In genomic region chr11:117392001-117392690, GRCh38 we compare ENCODE assay signal across 16 cellular contexts.
DNase-seq lines count a peak whose midpoint lies in the region; TF ChIP-seq lines count a peak whose summit lies in the region.
"Had no signal": no experiment of that assay in that cellular context is flagged by ENCODE, and none has a peak within 500 bp of the region (broad histone marks: within the 10 kb centered on the region; RNA-seq: fewer than 3 reads in every experiment).

No MANE protein-coding gene starts in this region.

- no peak for TF ChIP-seq POLR2A in spleen (IDR thresholded peaks at IDR 0.05)

- 84 to 94% (median 92%) methylated on average over 8 to 12 of the region's 12 CpGs for WGBS in spleen, 5 donors

- H2AFZ ChIP-seq in osteoblast (ENCODE audit: low read length): no peak overlapping the region
- H2AFZ ChIP-seq: GM23248 had no signal

- no peaks in the 10 kb centered on the region for H3K27me3 Mint-ChIP-seq in activated naive CD4-positive, alpha-beta T cell treated with anti-CD3 and anti-CD28 coated beads, Interleukin-2, amount 10 ng/mL, durations not matched to agents 7 days and 5 days
- no peaks in the 10 kb centered on the region for H3K27me3 Mint-ChIP-seq in activated CD4-positive, alpha-beta memory T cell treated with anti-CD3 and anti-CD28 coated beads, Interleukin-2, amount 10 ng/mL, durations not matched to agents 7 days and 5 days
- H3K27me3 Mint-ChIP-seq: B cell; CD4-positive, alpha-beta T cell had no signal

- intact Hi-C loops in spleen (cut with DNase I; ENCODE audit: low total_unique reads): no loop called here

- H3K4me1 Mint-ChIP-seq in activated naive CD4-positive, alpha-beta T cell treated with anti-CD3 and anti-CD28 coated beads, Interleukin-2, amount 10 ng/mL, durations not matched to agents 7 days and 5 days: peaks cover 3% of the 10 kb centered on the region
- H3K4me1 Mint-ChIP-seq in activated CD4-positive, alpha-beta memory T cell treated with anti-CD3 and anti-CD28 coated beads, Interleukin-2, amount 10 ng/mL, durations not matched to agents 7 days and 5 days: peaks cover 3% of the 10 kb centered on the region
- H3K4me1 Mint-ChIP-seq: B cell had no signal

- POLR2A ChIA-PET in activated CD4-positive, alpha-beta memory T cell treated with anti-CD3 and anti-CD28 coated beads, Interleukin-2, amount 10 ng/mL, durations not matched to agents 7 days and 5 days (lab: Charles Lee): no interaction called here

- H3K36me3 ChIP-seq in osteoblast (ENCODE audit: insufficient read depth, low read length): peaks cover 70% of the 10 kb centered on the region
- peaks cover 2 to 100% (median 84%) of the 10 kb centered on the region in 6 donors for H3K36me3 ChIP-seq in spleen

- TF ChIP-seq CTCF in osteoblast (IDR thresholded peaks at IDR 0.05; ENCODE audit: extremely low read depth, low read depth, low read length) (no peak), spleen (IDR thresholded peaks at IDR 0.05 in 8 of 11, conservative IDR thresholded peaks at IDR 0.05 in 3 of 11) (no peak)

- H3K4me1 ChIP-seq in osteoblast (ENCODE audit: insufficient read depth, low read length): peaks cover 18% of the 10 kb centered on the region
- no peaks in the 10 kb centered on the region for H3K4me1 ChIP-seq in spleen

- peaks cover 38% of the 10 kb centered on the region for H3K36me3 Mint-ChIP-seq in activated naive CD4-positive, alpha-beta T cell treated with anti-CD3 and anti-CD28 coated beads, Interleukin-2, amount 10 ng/mL, durations not matched to agents 7 days and 5 days
- peaks cover 51% of the 10 kb centered on the region for H3K36me3 Mint-ChIP-seq in activated CD4-positive, alpha-beta memory T cell treated with anti-CD3 and anti-CD28 coated beads, Interleukin-2, amount 10 ng/mL, durations not matched to agents 7 days and 5 days (ENCODE audit: low read depth)

- CTCF ChIA-PET in activated naive CD4-positive, alpha-beta T cell treated with anti-CD3 and anti-CD28 coated beads, Interleukin-2, amount 10 ng/mL, durations not matched to agents 7 days and 5 days (lab: Charles Lee): no interaction called here
- CTCF ChIA-PET in activated CD4-positive, alpha-beta memory T cell treated with anti-CD3 and anti-CD28 coated beads, Interleukin-2, amount 10 ng/mL, durations not matched to agents 7 days and 5 days (lab: Charles Lee): no interaction called here

- H3K4me2 ChIP-seq in osteoblast (ENCODE audit: insufficient read depth, low read length): no peak overlapping the region

- no peaks in the 10 kb centered on the region for H3K79me2 ChIP-seq in osteoblast (ENCODE audit: insufficient read depth, low read length)

- no peak for DNase-seq in activated naive CD4-positive, alpha-beta T cell treated with anti-CD3 and anti-CD28 coated beads, Interleukin-2, amount 10 ng/mL, durations not matched to agents 7 days and 5 days
- no peak for DNase-seq in activated naive CD4-positive, alpha-beta T cell treated with Interleukin-2 at 50 U/mL for 16 hours
- DNase-seq in foreskin melanocyte: peak; percentile 11
- DNase-seq in osteoblast (ENCODE audit: insufficient read length, low spot score, missing footprints): peak; percentile 2
- DNase-seq in spleen: peak; percentile 48
- no peak for DNase-seq in kidney tubule cell (ENCODE audit: low spot score)
- DNase-seq in activated CD4-positive, alpha-beta memory T cell treated with anti-CD3 and anti-CD28 coated beads, Interleukin-2, amount 10 ng/mL, durations not matched to agents 7 days and 5 days: no peak
- DNase-seq: 8988T; ACHN; C1 segment of cervical spinal cord; CD4-positive, alpha-beta T cell; DMS79; GM23248 had no signal

- peak overlapping the region; percentile 7 for H3K27ac Mint-ChIP-seq in activated naive CD4-positive, alpha-beta T cell treated with anti-CD3 and anti-CD28 coated beads, Interleukin-2, amount 10 ng/mL, durations not matched to agents 7 days and 5 days
- no peak overlapping the region for H3K27ac Mint-ChIP-seq in activated CD4-positive, alpha-beta memory T cell treated with anti-CD3 and anti-CD28 coated beads, Interleukin-2, amount 10 ng/mL, durations not matched to agents 7 days and 5 days
- H3K27ac Mint-ChIP-seq: B cell; CD4-positive, alpha-beta T cell had no signal

- H3K4me3 Mint-ChIP-seq in activated naive CD4-positive, alpha-beta T cell treated with anti-CD3 and anti-CD28 coated beads, Interleukin-2, amount 10 ng/mL, durations not matched to agents 7 days and 5 days: no peak overlapping the region
- H3K4me3 Mint-ChIP-seq in activated CD4-positive, alpha-beta memory T cell treated with anti-CD3 and anti-CD28 coated beads, Interleukin-2, amount 10 ng/mL, durations not matched to agents 7 days and 5 days: no peak overlapping the region
- H3K4me3 Mint-ChIP-seq: B cell; CD4-positive, alpha-beta T cell had no signal

- H3K27me3 ChIP-seq in osteoblast (ENCODE audit: insufficient read depth, low read length) (no peaks in the 10 kb centered on the region), spleen (replicated peaks in 1 of 7) (no peaks in the 10 kb centered on the region)

- H4K20me1 ChIP-seq in osteoblast (ENCODE audit: insufficient read depth, low read length): peaks cover 4% of the 10 kb centered on the region

- H3K27ac ChIP-seq in osteoblast (ENCODE audit: low read depth, low read length): no peak overlapping the region
- no peak overlapping the region for H3K27ac ChIP-seq in spleen
- H3K27ac ChIP-seq: GM23248, HL-60 had no signal

- H3K4me3 ChIP-seq in osteoblast (ENCODE audit: insufficient read depth, low read length) (no peak overlapping the region), spleen (no peak overlapping the region)
- H3K4me3 ChIP-seq: GM12878, GM23248 had no signal

- H3K9me3 Mint-ChIP-seq in activated naive CD4-positive, alpha-beta T cell treated with anti-CD3 and anti-CD28 coated beads, Interleukin-2, amount 10 ng/mL, durations not matched to agents 7 days and 5 days: no peaks in the 10 kb centered on the region
- no peaks in the 10 kb centered on the region for H3K9me3 Mint-ChIP-seq in activated CD4-positive, alpha-beta memory T cell treated with anti-CD3 and anti-CD28 coated beads, Interleukin-2, amount 10 ng/mL, durations not matched to agents 7 days and 5 days
- H3K9me3 Mint-ChIP-seq: CD4-positive, alpha-beta T cell had no signal

- H3K9me3 ChIP-seq in osteoblast (ENCODE audit: low read depth, low read length): no peaks in the 10 kb centered on the region
- H3K9me3 ChIP-seq in spleen: peaks cover 0 to 5% (median 3%) of the 10 kb centered on the region in 8 donors

Comparison
In these comparisons a context has a peak if more than half of its experiments do, and no peak if none do; other contexts are left out.
1. DNase-seq: peak in foreskin melanocyte (single experiment), osteoblast (single experiment) and spleen (single experiment); none in activated naive CD4-positive, alpha-beta T cell treated with anti-CD3 and anti-CD28 coated beads, Interleukin-2, amount 10 ng/mL, durations not matched to agents 7 days and 5 days (single experiment), activated naive CD4-positive, alpha-beta T cell treated with Interleukin-2 at 50 U/mL for 16 hours (single experiment), kidney tubule cell (single experiment) and activated CD4-positive, alpha-beta memory T cell treated with anti-CD3 and anti-CD28 coated beads, Interleukin-2, amount 10 ng/mL, durations not matched to agents 7 days and 5 days (single experiment).